ENCODE assay signal across 1 cellular context in the genomic region with DNA sequence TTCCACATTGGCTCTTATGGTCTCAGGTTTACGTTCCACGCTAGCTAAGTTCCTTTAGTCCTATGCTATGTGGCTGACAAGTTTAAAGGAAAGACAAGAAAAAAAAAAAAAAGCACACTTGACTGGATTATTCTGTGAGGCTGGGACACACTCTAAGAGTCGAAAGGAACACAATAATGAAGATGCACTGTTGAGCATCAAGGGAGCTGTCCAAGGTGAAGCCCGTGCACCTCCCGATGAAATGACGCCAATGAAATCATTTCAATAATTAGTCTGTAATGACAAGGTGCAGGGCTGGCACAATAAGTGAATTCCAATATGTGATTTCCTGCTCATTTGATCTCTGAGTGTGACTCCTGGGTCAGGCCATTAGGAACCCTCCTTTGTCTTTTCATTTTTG.
A peak's percentile ranks its signal among the peaks of the same experiment; 100 is the strongest.
TF ChIP-seq lines count a peak whose summit lies in the region.

No MANE protein-coding gene starts in this region.

TF ChIP-seq in HepG2, 621 proteins besides CTCF, POLR2A, EP300 and RAD21 (continued from another document):
- TF ChIP-seq, protein P1, sequence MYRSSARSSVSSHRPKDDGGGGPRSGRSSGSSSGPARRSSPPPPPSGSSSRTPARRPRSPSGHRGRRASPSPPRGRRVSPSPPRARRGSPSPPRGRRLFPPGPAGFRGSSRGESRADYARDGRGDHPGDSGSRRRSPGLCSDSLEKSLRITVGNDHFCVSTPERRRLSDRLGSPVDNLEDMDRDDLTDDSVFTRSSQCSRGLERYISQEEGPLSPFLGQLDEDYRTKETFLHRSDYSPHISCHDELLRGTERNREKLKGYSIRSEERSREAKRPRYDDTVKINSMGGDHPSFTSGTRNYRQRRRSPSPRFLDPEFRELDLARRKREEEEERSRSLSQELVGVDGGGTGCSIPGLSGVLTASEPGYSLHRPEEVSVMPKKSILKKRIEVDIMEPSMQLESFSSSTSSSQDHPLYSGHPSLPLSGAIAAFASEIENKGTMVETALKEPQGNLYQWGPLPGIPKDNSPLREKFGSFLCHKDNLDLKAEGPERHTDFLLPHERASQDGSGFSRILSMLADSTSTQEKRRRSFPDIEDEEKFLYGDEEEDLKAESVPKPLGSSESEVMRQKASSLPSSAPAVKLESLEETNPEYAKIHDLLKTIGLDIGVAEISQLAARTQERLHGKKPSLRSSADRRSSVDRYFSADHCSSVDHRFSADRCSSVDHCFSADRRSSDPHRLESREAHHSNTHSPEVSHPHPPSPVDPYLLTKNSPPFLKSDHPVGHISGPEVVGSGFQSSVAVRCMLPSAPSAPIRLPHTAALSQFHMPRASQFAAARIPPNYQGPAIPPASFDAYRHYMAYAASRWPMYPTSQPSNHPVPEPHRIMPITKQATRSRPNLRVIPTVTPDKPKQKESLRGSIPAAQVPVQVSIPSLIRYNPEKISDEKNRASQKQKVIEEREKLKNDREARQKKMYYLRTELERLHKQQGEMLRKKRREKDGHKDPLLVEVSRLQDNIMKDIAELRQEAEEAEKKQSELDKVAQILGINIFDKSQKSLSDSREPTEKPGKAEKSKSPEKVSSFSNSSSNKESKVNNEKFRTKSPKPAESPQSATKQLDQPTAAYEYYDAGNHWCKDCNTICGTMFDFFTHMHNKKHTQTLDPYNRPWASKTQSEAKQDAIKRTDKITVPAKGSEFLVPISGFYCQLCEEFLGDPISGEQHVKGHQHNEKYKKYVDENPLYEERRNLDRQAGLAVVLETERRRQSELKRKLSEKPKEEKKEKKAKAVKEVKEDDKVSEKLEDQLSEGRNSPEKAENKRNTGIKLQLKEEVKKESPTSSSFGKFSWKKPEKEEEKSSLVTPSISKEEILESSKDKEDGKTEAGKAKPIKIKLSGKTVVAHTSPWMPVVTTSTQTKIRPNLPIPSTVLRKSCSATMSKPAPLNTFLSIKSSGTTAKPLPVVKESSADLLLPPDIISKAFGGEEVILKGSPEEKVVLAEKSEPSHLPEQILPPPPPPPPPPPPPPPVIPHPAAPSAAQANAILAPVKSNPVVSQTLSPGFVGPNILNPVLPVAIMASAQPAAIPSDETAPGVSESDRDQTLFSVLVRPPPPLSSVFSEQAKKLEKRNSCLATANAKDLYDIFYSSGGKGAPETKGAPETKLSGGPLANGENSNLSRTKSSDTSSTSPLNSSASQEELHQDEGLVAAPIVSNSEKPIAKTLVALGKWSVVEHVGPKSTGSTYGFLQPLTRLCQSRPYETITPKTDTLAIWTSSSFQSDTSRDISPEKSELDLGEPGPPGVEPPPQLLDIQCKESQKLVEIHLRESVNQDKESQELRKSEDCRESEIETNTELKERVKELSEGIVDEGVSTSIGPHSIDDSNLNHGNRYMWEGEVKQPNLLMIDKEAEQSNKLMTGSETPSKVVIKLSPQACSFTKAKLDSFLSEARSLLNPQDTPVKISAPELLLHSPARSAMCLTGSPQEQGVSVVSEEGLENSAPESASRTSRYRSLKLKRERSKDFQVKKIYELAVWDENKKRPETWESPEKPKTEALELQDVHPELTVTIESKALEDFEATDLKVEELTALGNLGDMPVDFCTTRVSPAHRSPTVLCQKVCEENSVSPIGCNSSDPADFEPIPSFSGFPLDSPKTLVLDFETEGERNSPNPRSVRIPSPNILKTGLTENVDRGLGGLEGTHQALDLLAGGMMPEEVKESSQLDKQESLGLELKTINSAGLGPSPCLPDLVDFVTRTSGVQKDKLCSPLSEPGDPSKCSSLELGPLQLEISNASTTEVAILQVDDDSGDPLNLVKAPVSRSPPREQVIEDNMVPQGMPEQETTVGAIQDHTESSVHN (CRISPR knock-in tag; IDR thresholded peaks at IDR 0.05), result no peak
- TF ChIP-seq, protein P2, sequence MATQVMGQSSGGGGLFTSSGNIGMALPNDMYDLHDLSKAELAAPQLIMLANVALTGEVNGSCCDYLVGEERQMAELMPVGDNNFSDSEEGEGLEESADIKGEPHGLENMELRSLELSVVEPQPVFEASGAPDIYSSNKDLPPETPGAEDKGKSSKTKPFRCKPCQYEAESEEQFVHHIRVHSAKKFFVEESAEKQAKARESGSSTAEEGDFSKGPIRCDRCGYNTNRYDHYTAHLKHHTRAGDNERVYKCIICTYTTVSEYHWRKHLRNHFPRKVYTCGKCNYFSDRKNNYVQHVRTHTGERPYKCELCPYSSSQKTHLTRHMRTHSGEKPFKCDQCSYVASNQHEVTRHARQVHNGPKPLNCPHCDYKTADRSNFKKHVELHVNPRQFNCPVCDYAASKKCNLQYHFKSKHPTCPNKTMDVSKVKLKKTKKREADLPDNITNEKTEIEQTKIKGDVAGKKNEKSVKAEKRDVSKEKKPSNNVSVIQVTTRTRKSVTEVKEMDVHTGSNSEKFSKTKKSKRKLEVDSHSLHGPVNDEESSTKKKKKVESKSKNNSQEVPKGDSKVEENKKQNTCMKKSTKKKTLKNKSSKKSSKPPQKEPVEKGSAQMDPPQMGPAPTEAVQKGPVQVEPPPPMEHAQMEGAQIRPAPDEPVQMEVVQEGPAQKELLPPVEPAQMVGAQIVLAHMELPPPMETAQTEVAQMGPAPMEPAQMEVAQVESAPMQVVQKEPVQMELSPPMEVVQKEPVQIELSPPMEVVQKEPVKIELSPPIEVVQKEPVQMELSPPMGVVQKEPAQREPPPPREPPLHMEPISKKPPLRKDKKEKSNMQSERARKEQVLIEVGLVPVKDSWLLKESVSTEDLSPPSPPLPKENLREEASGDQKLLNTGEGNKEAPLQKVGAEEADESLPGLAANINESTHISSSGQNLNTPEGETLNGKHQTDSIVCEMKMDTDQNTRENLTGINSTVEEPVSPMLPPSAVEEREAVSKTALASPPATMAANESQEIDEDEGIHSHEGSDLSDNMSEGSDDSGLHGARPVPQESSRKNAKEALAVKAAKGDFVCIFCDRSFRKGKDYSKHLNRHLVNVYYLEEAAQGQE (IDR thresholded peaks at IDR 0.05; ENCODE audit: borderline replicate concordance in 1 of 2, low read depth in 1 of 2, low read length in 2 of 2), result peak; percentile 1 to 87
- no peak for TF ChIP-seq SPEN (CRISPR knock-in tag; IDR thresholded peaks at IDR 0.05; ENCODE audit: low read depth)
- TF ChIP-seq, protein P3, sequence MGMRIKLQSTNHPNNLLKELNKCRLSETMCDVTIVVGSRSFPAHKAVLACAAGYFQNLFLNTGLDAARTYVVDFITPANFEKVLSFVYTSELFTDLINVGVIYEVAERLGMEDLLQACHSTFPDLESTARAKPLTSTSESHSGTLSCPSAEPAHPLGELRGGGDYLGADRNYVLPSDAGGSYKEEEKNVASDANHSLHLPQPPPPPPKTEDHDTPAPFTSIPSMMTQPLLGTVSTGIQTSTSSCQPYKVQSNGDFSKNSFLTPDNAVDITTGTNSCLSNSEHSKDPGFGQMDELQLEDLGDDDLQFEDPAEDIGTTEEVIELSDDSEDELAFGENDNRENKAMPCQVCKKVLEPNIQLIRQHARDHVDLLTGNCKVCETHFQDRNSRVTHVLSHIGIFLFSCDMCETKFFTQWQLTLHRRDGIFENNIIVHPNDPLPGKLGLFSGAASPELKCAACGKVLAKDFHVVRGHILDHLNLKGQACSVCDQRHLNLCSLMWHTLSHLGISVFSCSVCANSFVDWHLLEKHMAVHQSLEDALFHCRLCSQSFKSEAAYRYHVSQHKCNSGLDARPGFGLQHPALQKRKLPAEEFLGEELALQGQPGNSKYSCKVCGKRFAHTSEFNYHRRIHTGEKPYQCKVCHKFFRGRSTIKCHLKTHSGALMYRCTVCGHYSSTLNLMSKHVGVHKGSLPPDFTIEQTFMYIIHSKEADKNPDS (CRISPR knock-in tag; IDR thresholded peaks at IDR 0.05), result no peak
- no peak for TF ChIP-seq ZNF224 (CRISPR knock-in tag; IDR thresholded peaks at IDR 0.05)
- TF ChIP-seq SALL2 (CRISPR knock-in tag; IDR thresholded peaks at IDR 0.05), result no peak
